Comparison of ENCODE assay signal across 1 cellular context in genomic region chr2:73156539-73157124, GRCh38.
TF ChIP-seq lines count a peak whose summit lies in the region.

No MANE protein-coding gene starts in this region.

TF ChIP-seq in HepG2, 621 proteins besides CTCF, POLR2A, EP300 and RAD21 (continued from another document and continues in another):
- TF ChIP-seq ZUFSP (CRISPR knock-in tag; IDR thresholded peaks at IDR 0.05; ENCODE audit: borderline replicate concordance) = no peak
- peak; percentile 92 for TF ChIP-seq ZNF274 (CRISPR knock-in tag; IDR thresholded peaks at IDR 0.05)
- peak; percentile 92 for TF ChIP-seq PATZ1 (CRISPR knock-in tag; IDR thresholded peaks at IDR 0.05)
- peak; percentile 37; the same call in 1 of the 2 replicates for TF ChIP-seq TBX2 (CRISPR knock-in tag; IDR thresholded peaks at IDR 0.05; ENCODE audit: borderline replicate concordance)
- peak; percentile 30; the same call in 1 of the 2 replicates for TF ChIP-seq SAP130 (CRISPR knock-in tag; IDR thresholded peaks at IDR 0.05; ENCODE audit: low read depth)
- TF ChIP-seq ZSCAN31 (CRISPR knock-in tag; IDR thresholded peaks at IDR 0.05; ENCODE audit: low read depth) = peak; percentile 68; the same call in 1 of the 2 replicates
- 0 out of 2 replicates have a peak, but pooled peaks have one; percentile 41 for TF ChIP-seq KMT2A (CRISPR knock-in tag; IDR thresholded peaks at IDR 0.05)
- TF ChIP-seq ZNF776 (CRISPR knock-in tag; IDR thresholded peaks at IDR 0.05) = 0 out of 2 replicates have a peak, but pooled peaks have one; percentile 78
- peak; percentile 50; the same call in 1 of the 2 replicates for TF ChIP-seq GMEB1 (CRISPR knock-in tag; IDR thresholded peaks at IDR 0.05; ENCODE audit: borderline replicate concordance)
- 0 out of 2 replicates have a peak, but pooled peaks have one; percentile 34 for TF ChIP-seq ZNF792 (CRISPR knock-in tag; IDR thresholded peaks at IDR 0.05)
- TF ChIP-seq SOX13 (IDR thresholded peaks at IDR 0.05) = no peak
- 0 out of 4 replicates have a peak, but pooled peaks of 1 of the 2 experiments have one; percentile 3 for TF ChIP-seq SOX13 (CRISPR knock-in tag; conservative IDR thresholded peaks at IDR 0.05 in 1 of 2, IDR thresholded peaks at IDR 0.05 in 1 of 2)
- peak; percentile 96; the same call in 1 of the 2 replicates for TF ChIP-seq ZNF598 (CRISPR knock-in tag; IDR thresholded peaks at IDR 0.05; ENCODE audit: borderline replicate concordance)
- no peak for TF ChIP-seq MXI1 (IDR thresholded peaks at IDR 0.05; ENCODE audit: borderline replicate concordance, low read depth, low read length)
- TF ChIP-seq PLSCR1 (CRISPR knock-in tag; IDR thresholded peaks at IDR 0.05; ENCODE audit: borderline replicate concordance) = no peak
- TF ChIP-seq ZNF264 (CRISPR knock-in tag; IDR thresholded peaks at IDR 0.05) = no peak
- peak; percentile 31; the same call in 1 of the 2 replicates for TF ChIP-seq BORCS8-MEF2B (CRISPR knock-in tag; IDR thresholded peaks at IDR 0.05)
- no peak for TF ChIP-seq RFX5 (IDR thresholded peaks at IDR 0.05; ENCODE audit: low read depth, low read length)
- no peak for TF ChIP-seq TEAD2 (CRISPR knock-in tag; IDR thresholded peaks at IDR 0.05)
- TF ChIP-seq ZNF614 (CRISPR knock-in tag; IDR thresholded peaks at IDR 0.05; ENCODE audit: borderline replicate concordance) = 0 out of 2 replicates have a peak, but pooled peaks have one; percentile 57
- TF ChIP-seq SETDB1 (CRISPR knock-in tag; IDR thresholded peaks at IDR 0.05; ENCODE audit: borderline replicate concordance) = peak; percentile 36; the same call in 1 of the 2 replicates
- peak; percentile 78 to 86 for TF ChIP-seq HMGXB4 (CRISPR knock-in tag; IDR thresholded peaks at IDR 0.05; ENCODE audit: borderline replicate concordance in 1 of 2, low read depth in 1 of 2)
- peak; percentile 34; the same call in 1 of the 2 replicates for TF ChIP-seq ZMYM4 (CRISPR knock-in tag; IDR thresholded peaks at IDR 0.05)
- TF ChIP-seq ZNF768 (CRISPR knock-in tag; IDR thresholded peaks at IDR 0.05) = peak; percentile 59
- TF ChIP-seq MTF2 (CRISPR knock-in tag; IDR thresholded peaks at IDR 0.05; ENCODE audit: borderline replicate concordance) = 0 out of 2 replicates have a peak, but pooled peaks have one; percentile 24
- peak; percentile 65; the same call in 1 of the 2 replicates for TF ChIP-seq NFKB2 (CRISPR knock-in tag; IDR thresholded peaks at IDR 0.05; ENCODE audit: borderline replicate concordance)
- peak; percentile 81 for TF ChIP-seq ZNF687 (CRISPR knock-in tag; IDR thresholded peaks at IDR 0.05)
- TF ChIP-seq DNMT1 (CRISPR knock-in tag; IDR thresholded peaks at IDR 0.05) = peak; percentile 91
- no peak for TF ChIP-seq NFYB (CRISPR knock-in tag; IDR thresholded peaks at IDR 0.05)
- no peak for TF ChIP-seq ZNF510 (CRISPR knock-in tag; IDR thresholded peaks at IDR 0.05; ENCODE audit: low read depth)
- peak; percentile 53; the same call in 1 of the 2 replicates for TF ChIP-seq ZGPAT (CRISPR knock-in tag; IDR thresholded peaks at IDR 0.05)
- TF ChIP-seq RXRB (CRISPR knock-in tag; IDR thresholded peaks at IDR 0.05; ENCODE audit: borderline replicate concordance) = 0 out of 2 replicates have a peak, but pooled peaks have one; percentile 43
- TF ChIP-seq TARDBP (CRISPR knock-in tag; IDR thresholded peaks at IDR 0.05) = peak; percentile 50; the same call in 1 of the 2 replicates
- no peak for TF ChIP-seq LCORL (IDR thresholded peaks at IDR 0.05)
- peak; percentile 68; the same call in 1 of the 2 replicates for TF ChIP-seq LCORL (CRISPR knock-in tag; IDR thresholded peaks at IDR 0.05)
- TF ChIP-seq SALL1 (CRISPR knock-in tag; IDR thresholded peaks at IDR 0.05) = peak; percentile 74; the same call in 1 of the 2 replicates
- TF ChIP-seq TEAD3 (CRISPR knock-in tag; optimal IDR thresholded peaks at IDR 0.05; ENCODE audit: borderline replicate concordance) = peak; percentile 58
- peak; percentile 24; the same call in 1 of the 2 replicates for TF ChIP-seq ZNF580 (CRISPR knock-in tag; IDR thresholded peaks at IDR 0.05; ENCODE audit: borderline replicate concordance, low read depth)
- TF ChIP-seq KDM2A (CRISPR knock-in tag; IDR thresholded peaks at IDR 0.05; ENCODE audit: borderline replicate concordance, low read depth) = peak; percentile 85; the same call in 1 of the 2 replicates
- TF ChIP-seq SPEN (CRISPR knock-in tag; IDR thresholded peaks at IDR 0.05; ENCODE audit: low read depth) = peak; percentile 67; the same call in 1 of the 2 replicates
- no peak for TF ChIP-seq ATF2 (CRISPR knock-in tag; IDR thresholded peaks at IDR 0.05)
- no peak for TF ChIP-seq FOXP4 (CRISPR knock-in tag; IDR thresholded peaks at IDR 0.05)
- TF ChIP-seq ZNF83 (CRISPR knock-in tag; IDR thresholded peaks at IDR 0.05; ENCODE audit: borderline replicate concordance) = no peak; the same call in 1 of the 2 replicates
- TF ChIP-seq NR2F2 (IDR thresholded peaks at IDR 0.05; ENCODE audit: borderline replicate concordance, low read depth) = no peak
- 0 out of 2 replicates have a peak, but pooled peaks have one; percentile 41 for TF ChIP-seq ZNF891 (CRISPR knock-in tag; IDR thresholded peaks at IDR 0.05)
